ENCODE assay signal across 1 cellular context in genomic region chr11:126313826-126314225, GRCh38.
TF ChIP-seq lines count a peak whose summit lies in the region.

No MANE protein-coding gene starts in this region.

TF ChIP-seq in GM12878, 131 proteins besides CTCF, POLR2A, EP300 and RAD21:
- TF ChIP-seq SPI1 (IDR thresholded peaks at IDR 0.05; ENCODE audit: borderline replicate concordance, insufficient read depth, low read depth, low read length) (peak; percentile 40; the same call in 1 of the 2 replicates), SKIL (IDR thresholded peaks at IDR 0.05; ENCODE audit: low read depth, poor library complexity, severe bottlenecking) (no peak), RUNX3 (IDR thresholded peaks at IDR 0.05; ENCODE audit: low read length) (peak; percentile 70), NFIC (IDR thresholded peaks at IDR 0.05; ENCODE audit: low read depth, low read length) (peak; percentile 31; the same call in 1 of the 2 replicates)
